In the genomic region with DNA sequence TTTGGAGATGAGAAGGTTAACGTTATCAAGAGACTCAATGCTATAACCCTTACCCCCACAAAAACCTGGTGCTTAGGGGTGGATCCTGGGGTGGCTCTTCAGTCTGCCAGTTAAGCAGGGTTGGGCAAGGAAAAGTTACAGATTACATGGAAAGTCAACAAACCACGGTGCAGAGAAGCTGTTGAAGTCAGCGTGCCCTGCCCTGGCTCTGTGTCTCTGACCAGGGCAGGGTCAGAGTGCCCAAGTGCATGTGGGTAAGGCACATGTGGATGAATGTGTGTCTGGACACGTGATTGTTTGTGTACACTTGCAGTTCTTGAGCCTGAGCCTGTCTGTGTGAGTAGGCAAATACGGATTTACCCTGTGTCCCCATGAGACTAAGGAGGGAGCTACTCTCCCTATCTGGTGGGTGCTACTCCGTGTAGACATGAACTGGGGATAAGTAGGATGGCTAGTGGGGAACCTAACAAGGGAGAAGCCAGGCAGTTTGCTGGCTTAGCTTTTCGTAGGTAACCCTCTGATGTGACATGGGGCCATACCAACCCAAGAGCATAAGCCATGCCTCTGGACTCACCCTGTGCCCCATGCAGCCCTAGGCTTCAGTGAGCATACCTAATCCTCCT, we compare ENCODE assay signal across 8 cellular contexts.
DNase-seq lines count a peak whose midpoint lies in the region; ATAC-seq and FAIRE-seq lines count a peak whose summit lies in the region.
"Had no signal": no experiment of that assay in that cellular context is flagged by ENCODE, and none has a peak within 500 bp of the region (broad histone marks: within the 10 kb centered on the region; RNA-seq: fewer than 3 reads in every experiment).

No MANE protein-coding gene starts in this region.

- no peaks in the 10 kb centered on the region for H3K9me3 ChIP-seq in adipocyte (ENCODE audit: control insufficient read depth, low read length)
- H3K9me3 ChIP-seq in subcutaneous abdominal adipose tissue (ENCODE audit: control insufficient read depth in 5 of 5, low read length in 5 of 5), result no peaks in the 10 kb centered on the region

- no peak for ATAC-seq in HG03108 (IDR thresholded peaks at IDR 0.05; ENCODE audit: unreplicated experiment)
- ATAC-seq in GM18868 (IDR thresholded peaks at IDR 0.05; ENCODE audit: unreplicated experiment), result no peak

- no peak for DNase-seq in HTR-8/SVneo (ENCODE audit: insufficient read length, low spot score)
- DNase-seq in adipocyte (ENCODE audit: low read depth), result peak; percentile 17
- peak; percentile 33 for DNase-seq in kidney glomerular epithelial cell (lab: John Stamatoyannopoulos, UW)
- no peak for DNase-seq in stimulated activated CD4-positive, alpha-beta T cell treated with anti-CD3 and anti-CD28 coated beads, Interleukin-2, amount 100 ng/mL, for 24 hours
- DNase-seq: nephron progenitor cell had no signal

- FAIRE-seq in HTR-8/SVneo (lab: Jason Lieb, UNC), result peak; percentile 38

- peaks cover 23% of the 10 kb centered on the region for H3K36me3 ChIP-seq in adipocyte (ENCODE audit: control insufficient read depth, insufficient read depth, low read length, severe bottlenecking)
- peaks cover 0 to 24% (median 19%) of the 10 kb centered on the region in 5 donors for H3K36me3 ChIP-seq in subcutaneous abdominal adipose tissue (ENCODE audit: control insufficient read depth in 5 of 5, insufficient read depth in 5 of 5, low read length in 5 of 5)

- H3K9ac ChIP-seq in adipocyte (ENCODE audit: low read length) (peak overlapping the region; percentile 98), subcutaneous abdominal adipose tissue (ENCODE audit: low read length in 5 of 5) (peak overlapping the region in 4 of 5 donors; percentile 57 to 68 (median 60))

- H3K4me3 ChIP-seq in adipocyte (ENCODE audit: low read length) (peak overlapping the region; percentile 90), subcutaneous abdominal adipose tissue (ENCODE audit: low read depth in 1 of 5, low read length in 5 of 5) (peak overlapping the region in 4 of 5 donors; percentile 64 to 95 (median 80))

- H3K4me1 ChIP-seq in adipocyte (ENCODE audit: control insufficient read depth, insufficient read depth, low read length) (peaks cover 70% of the 10 kb centered on the region), subcutaneous abdominal adipose tissue (ENCODE audit: control insufficient read depth in 5 of 5, insufficient read depth in 5 of 5, low read length in 5 of 5) (peaks cover 33 to 98% (median 93%) of the 10 kb centered on the region in 5 donors)

- H3K27ac ChIP-seq in subcutaneous abdominal adipose tissue (ENCODE audit: low read depth, low read length), result peak overlapping the region; percentile 94

- H3K27me3 ChIP-seq in adipocyte (replicated peaks; ENCODE audit: control insufficient read depth, insufficient read depth, low read length) (no peaks in the 10 kb centered on the region), subcutaneous abdominal adipose tissue (ENCODE audit: control insufficient read depth in 5 of 5, insufficient read depth in 4 of 5, low read length in 5 of 5) (no peaks in the 10 kb centered on the region)

Comparison
In these comparisons a context has a peak if more than half of its experiments do, and no peak if none do; other contexts are left out.
1. DNase-seq: peak in adipocyte (single experiment) and kidney glomerular epithelial cell (single experiment); none in HTR-8/SVneo (single experiment) and stimulated activated CD4-positive, alpha-beta T cell treated with anti-CD3 and anti-CD28 coated beads, Interleukin-2, amount 100 ng/mL, for 24 hours (0 of 2).